10 cellular contexts compared by ENCODE assay signal in genomic region chr1:81670286-81670685, GRCh38.
A peak's percentile ranks its signal among the peaks of the same experiment; 100 is the strongest.
DNase-seq lines count a peak whose midpoint lies in the region; ATAC-seq and TF ChIP-seq lines count a peak whose summit lies in the region.
"Had no signal": no experiment of that assay in that cellular context is flagged by ENCODE, and none has a peak within 500 bp of the region (broad histone marks: within the 10 kb centered on the region; RNA-seq: fewer than 3 reads in every experiment).

No MANE protein-coding gene starts in this region.

- intact Hi-C loops in activated T-helper 1 cell treated with anti-CD3 and anti-CD28 coated beads, Interleukin-12 subunit alpha, Interleukin-12 subunit beta, Interleukin-2, Interleukin-4 antibody, amounts not matched to agents 30 ng/mL and 10 ng/mL and 1 ng/mL, durations not matched to agents 14 hours and 24 hours and 36 hours (cut with micrococcal nuclease) = no loop called here
- intact Hi-C loops in natural killer cell (cut with micrococcal nuclease) = no loop called here

- CTCF ChIA-PET in RWPE1 (lab: Yijun Ruan, JAX) = no interaction called here

- TF ChIP-seq CTCF in RWPE1 (conservative IDR thresholded peaks at IDR 0.05; ENCODE audit: low read depth) (no peak), natural killer cell (IDR thresholded peaks at IDR 0.05) (no peak)

- no peaks in the 10 kb centered on the region for H3K9me3 Mint-ChIP-seq in activated T-helper 1 cell treated with anti-CD3 and anti-CD28 coated beads, Interleukin-12 subunit alpha, Interleukin-12 subunit beta, Interleukin-2, Interleukin-4 antibody, amounts not matched to agents 30 ng/mL and 10 ng/mL and 1 ng/mL, durations not matched to agents 14 hours and 24 hours and 36 hours
- H3K9me3 Mint-ChIP-seq in natural killer cell = peaks cover 4 to 6% of the 10 kb centered on the region in 2 donors

- H3K27me3 Mint-ChIP-seq in activated T-helper 1 cell treated with anti-CD3 and anti-CD28 coated beads, Interleukin-12 subunit alpha, Interleukin-12 subunit beta, Interleukin-2, Interleukin-4 antibody, amounts not matched to agents 30 ng/mL and 10 ng/mL and 1 ng/mL, durations not matched to agents 14 hours and 24 hours and 36 hours (ENCODE audit: insufficient read depth) = no peaks in the 10 kb centered on the region
- H3K27me3 Mint-ChIP-seq in natural killer cell (ENCODE audit: low read depth in 2 of 2) = no peaks in the 10 kb centered on the region

- no peaks in the 10 kb centered on the region for H3K36me3 Mint-ChIP-seq in activated T-helper 1 cell treated with anti-CD3 and anti-CD28 coated beads, Interleukin-12 subunit alpha, Interleukin-12 subunit beta, Interleukin-2, Interleukin-4 antibody, amounts not matched to agents 30 ng/mL and 10 ng/mL and 1 ng/mL, durations not matched to agents 14 hours and 24 hours and 36 hours (ENCODE audit: low read depth)
- H3K36me3 Mint-ChIP-seq in natural killer cell = no peaks in the 10 kb centered on the region

- no peak overlapping the region for H3K27ac Mint-ChIP-seq in activated T-helper 1 cell treated with anti-CD3 and anti-CD28 coated beads, Interleukin-12 subunit alpha, Interleukin-12 subunit beta, Interleukin-2, Interleukin-4 antibody, amounts not matched to agents 30 ng/mL and 10 ng/mL and 1 ng/mL, durations not matched to agents 14 hours and 24 hours and 36 hours
- H3K27ac Mint-ChIP-seq in natural killer cell = no peak overlapping the region

- ATAC-seq in HG03045 (IDR thresholded peaks at IDR 0.05; ENCODE audit: unreplicated experiment) (no peak), natural killer cell (no peak), HG03280 (IDR thresholded peaks at IDR 0.05; ENCODE audit: unreplicated experiment) (no peak)

- POLR2A ChIA-PET in RWPE1 (lab: Yijun Ruan, JAX; ENCODE audit: low non-redundant PET) = no interaction called here

- no peak overlapping the region for H3K27ac ChIP-seq in RWPE1
- H3K27ac ChIP-seq: neutrophil had no signal

- H3K4me3 Mint-ChIP-seq in activated T-helper 1 cell treated with anti-CD3 and anti-CD28 coated beads, Interleukin-12 subunit alpha, Interleukin-12 subunit beta, Interleukin-2, Interleukin-4 antibody, amounts not matched to agents 30 ng/mL and 10 ng/mL and 1 ng/mL, durations not matched to agents 14 hours and 24 hours and 36 hours = no peak overlapping the region
- no peak overlapping the region for H3K4me3 Mint-ChIP-seq in natural killer cell

- H3K4me1 Mint-ChIP-seq in activated T-helper 1 cell treated with anti-CD3 and anti-CD28 coated beads, Interleukin-12 subunit alpha, Interleukin-12 subunit beta, Interleukin-2, Interleukin-4 antibody, amounts not matched to agents 30 ng/mL and 10 ng/mL and 1 ng/mL, durations not matched to agents 14 hours and 24 hours and 36 hours (ENCODE audit: low read depth) = no peaks in the 10 kb centered on the region
- no peaks in the 10 kb centered on the region for H3K4me1 Mint-ChIP-seq in natural killer cell

- DNase-seq in ELR (ENCODE audit: low read depth) = peak; percentile 80
- DNase-seq in RWPE1 (ENCODE audit: low spot score) = peak; percentile 30
- DNase-seq in globus pallidus (ENCODE audit: low spot score) = peak; percentile 40
- DNase-seq in renal cortical epithelial cell (ENCODE audit: low read depth) = peak; percentile 96
- DNase-seq in activated T-helper 1 cell treated with anti-CD3 and anti-CD28 coated beads, Interleukin-12 subunit alpha, Interleukin-12 subunit beta, Interleukin-2, Interleukin-4 antibody, amounts not matched to agents 30 ng/mL and 10 ng/mL and 1 ng/mL, durations not matched to agents 14 hours and 24 hours and 36 hours (ENCODE audit: low spot score) = no peak
- no peak for DNase-seq in natural killer cell
- DNase-seq: MM.1S had no signal

Comparison
In these comparisons a context has a peak if more than half of its experiments do, and no peak if none do; other contexts are left out.
1. DNase-seq: peak in ELR (single experiment), RWPE1 (single experiment), globus pallidus (single experiment) and renal cortical epithelial cell (single experiment); none in activated T-helper 1 cell treated with anti-CD3 and anti-CD28 coated beads, Interleukin-12 subunit alpha, Interleukin-12 subunit beta, Interleukin-2, Interleukin-4 antibody, amounts not matched to agents 30 ng/mL and 10 ng/mL and 1 ng/mL, durations not matched to agents 14 hours and 24 hours and 36 hours (single experiment) and natural killer cell (single experiment).